ENCODE assay signal across 22 cellular contexts in genomic region chr5:55649963-55650362, GRCh38.
DNase-seq lines count a peak whose midpoint lies in the region; ATAC-seq and TF ChIP-seq lines count a peak whose summit lies in the region.
"Had no signal": no experiment of that assay in that cellular context is flagged by ENCODE, and none has a peak within 500 bp of the region (broad histone marks: within the 10 kb centered on the region; RNA-seq: fewer than 3 reads in every experiment).

No MANE protein-coding gene starts in this region.

- H3K27ac ChIP-seq in KMS-11: no peak overlapping the region
- H3K27ac ChIP-seq in upper lobe of right lung: peak overlapping the region; percentile 4
- H3K27ac ChIP-seq in coronary artery: no peak overlapping the region
- H3K27ac ChIP-seq: BLaER1 treated with 17β-estradiol and CSF1 and Interleukin-3, amounts not matched to agents 10 nM and 100 nM; gastroesophageal sphincter; GM23248; hepatocyte; parathyroid adenoma; right atrium auricular region; SJSA1 had no signal

- peak overlapping the region; percentile 15 for H3K4me3 Mint-ChIP-seq in activated naive CD4-positive, alpha-beta T cell treated with anti-CD3 and anti-CD28 coated beads, Interleukin-2, amount 50 U/mL, for 24 hours
- H3K4me3 Mint-ChIP-seq in activated naive CD8-positive, alpha-beta T cell treated with anti-CD3 and anti-CD28 coated beads, Interleukin-2, amount 10 ng/mL, durations not matched to agents 7 days and 5 days: peak overlapping the region; percentile 51
- H3K4me3 Mint-ChIP-seq in WTC11: no peak overlapping the region
- H3K4me3 Mint-ChIP-seq: neural crest cell had no signal

- peaks cover 39% of the 10 kb centered on the region for H3K4me1 ChIP-seq in KMS-11 (ENCODE audit: low read depth, poor library complexity, severe bottlenecking)
- peaks cover 10% of the 10 kb centered on the region for H3K4me1 ChIP-seq in upper lobe of right lung
- H3K4me1 ChIP-seq: gastroesophageal sphincter, parathyroid adenoma, right atrium auricular region had no signal

- DNase-seq in activated naive CD4-positive, alpha-beta T cell treated with anti-CD3 and anti-CD28 coated beads, Interleukin-2, amount 50 U/mL, for 16 hours: no peak
- no peak for DNase-seq in activated naive CD8-positive, alpha-beta T cell treated with anti-CD3 and anti-CD28 coated beads, Interleukin-2, amount 10 ng/mL, durations not matched to agents 7 days and 5 days
- DNase-seq in upper lobe of right lung: no peak
- no peak for DNase-seq in WTC11 (ENCODE audit: low spot score)
- no peak for DNase-seq in coronary artery (ENCODE audit: low spot score)
- DNase-seq: activated T-cell treated with anti-CD3 and anti-CD28 coated beads for 4 hours; dorsolateral prefrontal cortex; NCI-H1417; NCI-H2029 treated with DMSO at 0.1 percent for 48 hours; stimulated activated CD4-positive, alpha-beta T cell treated with anti-CD3 and anti-CD28 coated beads, Interleukin-2, amount 100 ng/mL, for 24 hours; trophoblast cell had no signal

- no peaks in the 10 kb centered on the region for H3K27me3 Mint-ChIP-seq in activated naive CD4-positive, alpha-beta T cell treated with anti-CD3 and anti-CD28 coated beads, Interleukin-2, amount 50 U/mL, for 24 hours
- no peaks in the 10 kb centered on the region for H3K27me3 Mint-ChIP-seq in activated naive CD8-positive, alpha-beta T cell treated with anti-CD3 and anti-CD28 coated beads, Interleukin-2, amount 10 ng/mL, durations not matched to agents 7 days and 5 days
- no peaks in the 10 kb centered on the region for H3K27me3 Mint-ChIP-seq in WTC11 (ENCODE audit: low read depth)

- no peaks in the 10 kb centered on the region for H3K27me3 ChIP-seq in KMS-11 (ENCODE audit: insufficient read depth, low read depth)
- H3K27me3 ChIP-seq in upper lobe of right lung: no peaks in the 10 kb centered on the region
- H3K27me3 ChIP-seq: BLaER1 treated with 17β-estradiol and CSF1 and Interleukin-3, amounts not matched to agents 10 nM and 100 nM; dorsolateral prefrontal cortex; gastroesophageal sphincter; hepatocyte; right atrium auricular region; SJSA1 had no signal

- CTCF ChIA-PET in WTC11 (lab: Charles Lee): no interaction called here

- peak overlapping the region; percentile 51 for H3K4me2 ChIP-seq in KMS-11
- H3K4me2 ChIP-seq: BLaER1 treated with 17β-estradiol and CSF1 and Interleukin-3, amounts not matched to agents 10 nM and 100 nM; hepatocyte had no signal

- no peaks in the 10 kb centered on the region for H4K20me1 ChIP-seq in KMS-11 (ENCODE audit: insufficient read depth)
- H4K20me1 ChIP-seq: BLaER1 treated with 17β-estradiol and CSF1 and Interleukin-3, amounts not matched to agents 10 nM and 100 nM had no signal

- no peak overlapping the region for H3K9ac ChIP-seq in KMS-11
- H3K9ac ChIP-seq: BLaER1 treated with 17β-estradiol and CSF1 and Interleukin-3, amounts not matched to agents 10 nM and 100 nM; GM23248; parathyroid adenoma had no signal

- TF ChIP-seq CTCF in KMS-11 (conservative IDR thresholded peaks at IDR 0.05; ENCODE audit: low read depth, low read length): no peak
- no peak for TF ChIP-seq CTCF in upper lobe of right lung (IDR thresholded peaks at IDR 0.05)
- TF ChIP-seq CTCF in WTC11 (IDR thresholded peaks at IDR 0.05): no peak
- TF ChIP-seq CTCF in coronary artery (IDR thresholded peaks at IDR 0.05): no peak

- intact Hi-C loops in upper lobe of right lung (cut with DNase I): no loop called here

- H3K36me3 ChIP-seq in KMS-11 (ENCODE audit: insufficient read depth) (no peaks in the 10 kb centered on the region), upper lobe of right lung (no peaks in the 10 kb centered on the region)
- H3K36me3 ChIP-seq: right atrium auricular region, SJSA1 had no signal

- peak; percentile 13 for ATAC-seq in activated naive CD8-positive, alpha-beta T cell treated with anti-CD3 and anti-CD28 coated beads, Interleukin-2, amount 10 ng/mL, durations not matched to agents 7 days and 5 days (ENCODE audit: low read depth)
- no peak for ATAC-seq in upper lobe of right lung
- no peak for ATAC-seq in WTC11
- ATAC-seq: gastroesophageal sphincter had no signal

- POLR2A ChIA-PET in activated naive CD8-positive, alpha-beta T cell treated with anti-CD3 and anti-CD28 coated beads, Interleukin-2, amount 10 ng/mL, durations not matched to agents 7 days and 5 days (lab: Charles Lee): no interaction called here
- POLR2A ChIA-PET in WTC11 (lab: Charles Lee): no interaction called here

- peaks cover 9% of the 10 kb centered on the region for H3K36me3 Mint-ChIP-seq in activated naive CD4-positive, alpha-beta T cell treated with anti-CD3 and anti-CD28 coated beads, Interleukin-2, amount 50 U/mL, for 24 hours
- H3K36me3 Mint-ChIP-seq in activated naive CD8-positive, alpha-beta T cell treated with anti-CD3 and anti-CD28 coated beads, Interleukin-2, amount 10 ng/mL, durations not matched to agents 7 days and 5 days: peaks cover 47% of the 10 kb centered on the region
- H3K36me3 Mint-ChIP-seq in WTC11: peaks cover 37% of the 10 kb centered on the region

- no peaks in the 10 kb centered on the region for H3K79me2 ChIP-seq in KMS-11 (ENCODE audit: insufficient read depth, low read depth)
- H3K79me2 ChIP-seq: hepatocyte, parathyroid adenoma had no signal

- no peak overlapping the region for H3K4me3 ChIP-seq in KMS-11 (IDR thresholded peaks at IDR 0.05; ENCODE audit: insufficient read depth, low read depth, low read length)
- no peak overlapping the region for H3K4me3 ChIP-seq in upper lobe of right lung
- no peak overlapping the region for H3K4me3 ChIP-seq in coronary artery
- H3K4me3 ChIP-seq: BLaER1 treated with 17β-estradiol and CSF1 and Interleukin-3, amounts not matched to agents 10 nM and 100 nM; dorsolateral prefrontal cortex; gastroesophageal sphincter; GM23248; hepatocyte; lung; right atrium auricular region; SJSA1 had no signal

- H3K9me3 Mint-ChIP-seq in activated naive CD4-positive, alpha-beta T cell treated with anti-CD3 and anti-CD28 coated beads, Interleukin-2, amount 50 U/mL, for 24 hours: no peaks in the 10 kb centered on the region
- no peaks in the 10 kb centered on the region for H3K9me3 Mint-ChIP-seq in activated naive CD8-positive, alpha-beta T cell treated with anti-CD3 and anti-CD28 coated beads, Interleukin-2, amount 10 ng/mL, durations not matched to agents 7 days and 5 days
- no peaks in the 10 kb centered on the region for H3K9me3 Mint-ChIP-seq in WTC11
- H3K9me3 Mint-ChIP-seq: neural crest cell had no signal

- H3K4me1 Mint-ChIP-seq in activated naive CD4-positive, alpha-beta T cell treated with anti-CD3 and anti-CD28 coated beads, Interleukin-2, amount 50 U/mL, for 24 hours: peaks cover 31% of the 10 kb centered on the region
- peaks cover 21% of the 10 kb centered on the region for H3K4me1 Mint-ChIP-seq in activated naive CD8-positive, alpha-beta T cell treated with anti-CD3 and anti-CD28 coated beads, Interleukin-2, amount 10 ng/mL, durations not matched to agents 7 days and 5 days
- H3K4me1 Mint-ChIP-seq in WTC11: no peaks in the 10 kb centered on the region
- H3K4me1 Mint-ChIP-seq: neural crest cell had no signal

- no peak overlapping the region for H2AFZ ChIP-seq in KMS-11 (ENCODE audit: low read depth)
- H2AFZ ChIP-seq: GM23248, hepatocyte, parathyroid adenoma had no signal

- no peaks in the 10 kb centered on the region for H3K9me3 ChIP-seq in upper lobe of right lung
- H3K9me3 ChIP-seq: BLaER1 treated with 17β-estradiol and CSF1 and Interleukin-3, amounts not matched to agents 10 nM and 100 nM; gastroesophageal sphincter; right atrium auricular region; SJSA1 had no signal

- H3K27ac Mint-ChIP-seq in activated naive CD4-positive, alpha-beta T cell treated with anti-CD3 and anti-CD28 coated beads, Interleukin-2, amount 50 U/mL, for 24 hours: peak overlapping the region; percentile 83
- H3K27ac Mint-ChIP-seq in activated naive CD8-positive, alpha-beta T cell treated with anti-CD3 and anti-CD28 coated beads, Interleukin-2, amount 10 ng/mL, durations not matched to agents 7 days and 5 days: peak overlapping the region; percentile 75
- H3K27ac Mint-ChIP-seq in WTC11: no peak overlapping the region

TF ChIP-seq in WTC11, 78 proteins besides CTCF, POLR2A, EP300 and RAD21 (continues in another document):
- TF ChIP-seq AFF4 (CRISPR knock-in tag; IDR thresholded peaks at IDR 0.05; ENCODE audit: borderline replicate concordance) (no peak), TEAD4 (CRISPR knock-in tag; IDR thresholded peaks at IDR 0.05) (no peak)
